Comparison of ENCODE assay signal across 25 cellular contexts in genomic region chr3:13682331-13683013, GRCh38.
"Had no signal": no experiment of that assay in that cellular context is flagged by ENCODE, and none has a peak within 500 bp of the region (broad histone marks: within the 10 kb centered on the region; RNA-seq: fewer than 3 reads in every experiment).

No MANE protein-coding gene starts in this region.

- ATAC-seq: activated CD4-positive, CD25-positive, alpha-beta regulatory T cell treated with anti-CD3 and anti-CD28 coated beads, Interleukin-2, amount 50 U/mL, for 24 hours; activated CD8-positive, alpha-beta T cell treated with anti-CD3 and anti-CD28 coated beads, Interleukin-2, amount 10 ng/mL, durations not matched to agents 7 days and 5 days; K562; PC-3; SK-N-SH treated with all-trans-retinoic acid at 6 μM for 48 hours had no signal

- H3K9me3 Mint-ChIP-seq: activated naive CD4-positive, alpha-beta T cell treated with anti-CD3 and anti-CD28 coated beads for 36 hours; T-helper 1 cell treated with Interleukin-12 subunit alpha and Interleukin-12 subunit beta and Interleukin-4 antibody, amounts not matched to agents 30 μg/mL and 1 μg/mL, for 36 hours had no signal

- H3K27ac Mint-ChIP-seq: activated CD8-positive, alpha-beta T cell treated with anti-CD3 and anti-CD28 coated beads, Interleukin-2, amount 10 ng/mL, durations not matched to agents 7 days and 5 days; activated naive CD8-positive, alpha-beta T cell; T-helper 1 cell treated with Interleukin-12 subunit alpha and Interleukin-12 subunit beta and Interleukin-4 antibody, amounts not matched to agents 30 μg/mL and 1 μg/mL, for 36 hours had no signal

- DNase-seq: activated CD4-positive, alpha-beta T cell treated with anti-CD3 and anti-CD28 coated beads for 4 hours; activated CD4-positive, alpha-beta T cell treated with anti-CD3 and anti-CD28 coated beads, Interleukin-2, amount 50 U/mL, for 4 hours; activated CD8-positive, alpha-beta T cell treated with anti-CD3 and anti-CD28 coated beads, Interleukin-2, amount 10 ng/mL, durations not matched to agents 7 days and 5 days; activated gamma-delta T cell; activated naive CD4-positive, alpha-beta T cell treated with anti-CD3 and anti-CD28 coated beads for 36 hours; activated T-cell treated with anti-CD3 and anti-CD28 coated beads, Interleukin-2, amount 50 U/mL, for 24 hours; amygdala; brain microvascular endothelial cell; Karpas-422; MM.1S; NCI-H1105; NCI-H1436; NCI-H1694 treated with DMSO at 0.1 percent for 48 hours; NCI-H2029 treated with DMSO at 0.1 percent for 48 hours; NCI-H446; NCI-H524; PC-3; SHP77 had no signal

- H3K36me3 Mint-ChIP-seq: activated naive CD8-positive, alpha-beta T cell had no signal

- H3K9me3 ChIP-seq: SJSA1 had no signal

- H3K27ac ChIP-seq: brain microvascular endothelial cell, cardiac muscle cell, SJSA1 had no signal

- H3K27me3 ChIP-seq: brain microvascular endothelial cell, cardiac muscle cell had no signal

- H3K36me3 ChIP-seq: brain microvascular endothelial cell, cardiac muscle cell, SJSA1 had no signal

- H3K4me1 ChIP-seq: SJSA1 had no signal

- H3K4me3 Mint-ChIP-seq: activated CD8-positive, alpha-beta T cell treated with anti-CD3 and anti-CD28 coated beads, Interleukin-2, amount 10 ng/mL, durations not matched to agents 7 days and 5 days; activated naive CD4-positive, alpha-beta T cell treated with anti-CD3 and anti-CD28 coated beads for 36 hours; activated naive CD8-positive, alpha-beta T cell; activated T-cell treated with anti-CD3 and anti-CD28 coated beads, Interleukin-2, amount 50 U/mL, for 24 hours; T-helper 1 cell treated with Interleukin-12 subunit alpha and Interleukin-12 subunit beta and Interleukin-4 antibody, amounts not matched to agents 30 μg/mL and 1 μg/mL, for 36 hours had no signal

- H3K4me3 ChIP-seq: cardiac muscle cell, K562, SJSA1 had no signal
